Comparison of ENCODE assay signal across 1 cellular context in the genomic region with DNA sequence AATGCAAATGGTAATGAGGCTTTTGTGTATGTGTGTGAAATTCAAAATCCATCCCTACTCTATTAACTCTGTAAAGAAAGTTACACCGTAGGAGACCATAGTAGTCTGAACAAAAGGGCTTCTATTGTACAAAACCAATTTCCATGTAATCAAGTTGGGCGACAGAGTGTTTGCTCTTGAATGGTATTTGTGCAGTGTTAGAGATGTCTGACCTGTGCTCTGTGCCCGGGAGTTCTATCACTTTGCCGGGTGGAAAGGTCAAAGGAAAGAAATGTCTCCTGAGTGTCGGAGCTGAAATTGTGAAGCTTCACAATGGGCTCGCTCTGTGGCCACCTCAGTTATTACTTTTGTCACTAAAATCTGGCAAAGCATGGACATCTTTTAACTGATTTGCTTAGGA.
TF ChIP-seq lines count a peak whose summit lies in the region.

No MANE protein-coding gene starts in this region.

TF ChIP-seq in HepG2, 621 proteins besides CTCF, POLR2A, EP300 and RAD21 (continued from another document and continues in another):
- TF ChIP-seq JUNB (CRISPR knock-in tag; IDR thresholded peaks at IDR 0.05; ENCODE audit: borderline replicate concordance) (no peak), RARA (CRISPR knock-in tag; IDR thresholded peaks at IDR 0.05) (peak; percentile 43; the same call in 1 of the 2 replicates), NCOA2 (CRISPR knock-in tag; IDR thresholded peaks at IDR 0.05) (peak; percentile 35; the same call in 1 of the 2 replicates), ZNF768 (CRISPR knock-in tag; IDR thresholded peaks at IDR 0.05) (no peak), THAP11 (CRISPR knock-in tag; IDR thresholded peaks at IDR 0.05) (no peak), KDM2A (CRISPR knock-in tag; IDR thresholded peaks at IDR 0.05; ENCODE audit: borderline replicate concordance, low read depth) (no peak), MATR3 (CRISPR knock-in tag; IDR thresholded peaks at IDR 0.05) (no peak), MEIS1 (CRISPR knock-in tag; IDR thresholded peaks at IDR 0.05; ENCODE audit: borderline replicate concordance) (no peak), KLF9 (CRISPR knock-in tag; IDR thresholded peaks at IDR 0.05; ENCODE audit: low read depth) (no peak), ZSCAN30 (CRISPR knock-in tag; IDR thresholded peaks at IDR 0.05) (no peak), ZBTB20 (CRISPR knock-in tag; IDR thresholded peaks at IDR 0.05; ENCODE audit: borderline replicate concordance, low read depth) (no peak), BCL6 (CRISPR knock-in tag; IDR thresholded peaks at IDR 0.05) (peak; percentile 41), ZNF432 (CRISPR knock-in tag; IDR thresholded peaks at IDR 0.05; ENCODE audit: borderline replicate concordance) (no peak), ZNF629 (CRISPR knock-in tag; conservative IDR thresholded peaks at IDR 0.05) (0 out of 2 replicates have a peak, but pooled peaks have one; percentile 30), ZNF256 (CRISPR knock-in tag; conservative IDR thresholded peaks at IDR 0.05) (no peak), HMG20A (CRISPR knock-in tag; IDR thresholded peaks at IDR 0.05; ENCODE audit: borderline replicate concordance) (no peak), SP5 (CRISPR knock-in tag; IDR thresholded peaks at IDR 0.05; ENCODE audit: borderline replicate concordance, low read depth) (no peak), NFYC (CRISPR knock-in tag; IDR thresholded peaks at IDR 0.05) (no peak), ZSCAN9 (CRISPR knock-in tag; IDR thresholded peaks at IDR 0.05; ENCODE audit: borderline replicate concordance) (no peak), BRCA1 (CRISPR knock-in tag; IDR thresholded peaks at IDR 0.05) (no peak), KMT2A (CRISPR knock-in tag; IDR thresholded peaks at IDR 0.05) (no peak), NR2C2 (CRISPR knock-in tag; IDR thresholded peaks at IDR 0.05; ENCODE audit: borderline replicate concordance) (peak; percentile 55; the same call in 1 of the 2 replicates), ZNF777 (CRISPR knock-in tag; IDR thresholded peaks at IDR 0.05) (no peak), ZNF564 (CRISPR knock-in tag; IDR thresholded peaks at IDR 0.05) (no peak)
- TF ChIP-seq, protein P1, sequence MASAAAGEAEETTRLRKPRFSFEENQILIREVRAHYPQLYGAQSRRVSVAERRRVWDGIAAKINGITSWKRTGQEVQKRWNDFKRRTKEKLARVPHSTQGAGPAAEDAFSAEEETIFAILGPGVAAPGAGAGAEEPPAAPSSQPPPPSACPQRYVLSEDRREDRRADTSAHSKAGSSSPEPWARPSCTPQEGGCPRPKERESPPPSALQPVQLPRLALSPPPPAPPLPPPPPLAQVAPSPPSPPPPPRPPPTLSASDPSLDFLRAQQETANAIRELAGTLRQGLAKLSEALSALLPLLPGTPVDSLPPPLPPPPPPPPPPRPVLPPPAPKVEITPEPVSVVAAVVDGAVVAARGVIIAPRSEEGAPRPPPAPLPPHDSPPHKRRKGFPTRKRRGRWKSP (CRISPR knock-in tag; IDR thresholded peaks at IDR 0.05) = no peak
- TF ChIP-seq, protein P2, sequence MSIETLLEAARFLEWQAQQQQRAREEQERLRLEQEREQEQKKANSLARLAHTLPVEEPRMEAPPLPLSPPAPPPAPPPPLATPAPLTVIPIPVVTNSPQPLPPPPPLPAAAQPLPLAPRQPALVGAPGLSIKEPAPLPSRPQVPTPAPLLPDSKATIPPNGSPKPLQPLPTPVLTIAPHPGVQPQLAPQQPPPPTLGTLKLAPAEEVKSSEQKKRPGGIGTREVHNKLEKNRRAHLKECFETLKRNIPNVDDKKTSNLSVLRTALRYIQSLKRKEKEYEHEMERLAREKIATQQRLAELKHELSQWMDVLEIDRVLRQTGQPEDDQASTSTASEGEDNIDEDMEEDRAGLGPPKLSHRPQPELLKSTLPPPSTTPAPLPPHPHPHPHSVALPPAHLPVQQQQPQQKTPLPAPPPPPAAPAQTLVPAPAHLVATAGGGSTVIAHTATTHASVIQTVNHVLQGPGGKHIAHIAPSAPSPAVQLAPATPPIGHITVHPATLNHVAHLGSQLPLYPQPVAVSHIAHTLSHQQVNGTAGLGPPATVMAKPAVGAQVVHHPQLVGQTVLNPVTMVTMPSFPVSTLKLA (IDR thresholded peaks at IDR 0.05) = no peak
- TF ChIP-seq, protein P3, sequence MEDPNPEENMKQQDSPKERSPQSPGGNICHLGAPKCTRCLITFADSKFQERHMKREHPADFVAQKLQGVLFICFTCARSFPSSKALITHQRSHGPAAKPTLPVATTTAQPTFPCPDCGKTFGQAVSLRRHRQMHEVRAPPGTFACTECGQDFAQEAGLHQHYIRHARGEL (CRISPR knock-in tag; IDR thresholded peaks at IDR 0.05) = no peak
- TF ChIP-seq, protein P4, sequence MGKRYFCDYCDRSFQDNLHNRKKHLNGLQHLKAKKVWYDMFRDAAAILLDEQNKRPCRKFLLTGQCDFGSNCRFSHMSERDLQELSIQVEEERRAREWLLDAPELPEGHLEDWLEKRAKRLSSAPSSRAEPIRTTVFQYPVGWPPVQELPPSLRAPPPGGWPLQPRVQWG (CRISPR knock-in tag; IDR thresholded peaks at IDR 0.05; ENCODE audit: borderline replicate concordance, low read depth) = no peak
- TF ChIP-seq, protein P5, sequence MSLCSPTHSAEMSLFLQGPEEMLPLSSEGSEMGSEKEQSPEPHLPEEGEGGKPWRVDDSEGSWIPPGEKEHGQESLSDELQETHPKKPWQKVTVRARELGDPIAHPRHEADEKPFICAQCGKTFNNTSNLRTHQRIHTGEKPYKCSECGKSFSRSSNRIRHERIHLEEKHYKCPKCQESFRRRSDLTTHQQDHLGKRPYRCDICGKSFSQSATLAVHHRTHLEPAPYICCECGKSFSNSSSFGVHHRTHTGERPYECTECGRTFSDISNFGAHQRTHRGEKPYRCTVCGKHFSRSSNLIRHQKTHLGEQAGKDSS (CRISPR knock-in tag; IDR thresholded peaks at IDR 0.05; ENCODE audit: borderline replicate concordance, low read depth) = no peak
- TF ChIP-seq, protein P6, sequence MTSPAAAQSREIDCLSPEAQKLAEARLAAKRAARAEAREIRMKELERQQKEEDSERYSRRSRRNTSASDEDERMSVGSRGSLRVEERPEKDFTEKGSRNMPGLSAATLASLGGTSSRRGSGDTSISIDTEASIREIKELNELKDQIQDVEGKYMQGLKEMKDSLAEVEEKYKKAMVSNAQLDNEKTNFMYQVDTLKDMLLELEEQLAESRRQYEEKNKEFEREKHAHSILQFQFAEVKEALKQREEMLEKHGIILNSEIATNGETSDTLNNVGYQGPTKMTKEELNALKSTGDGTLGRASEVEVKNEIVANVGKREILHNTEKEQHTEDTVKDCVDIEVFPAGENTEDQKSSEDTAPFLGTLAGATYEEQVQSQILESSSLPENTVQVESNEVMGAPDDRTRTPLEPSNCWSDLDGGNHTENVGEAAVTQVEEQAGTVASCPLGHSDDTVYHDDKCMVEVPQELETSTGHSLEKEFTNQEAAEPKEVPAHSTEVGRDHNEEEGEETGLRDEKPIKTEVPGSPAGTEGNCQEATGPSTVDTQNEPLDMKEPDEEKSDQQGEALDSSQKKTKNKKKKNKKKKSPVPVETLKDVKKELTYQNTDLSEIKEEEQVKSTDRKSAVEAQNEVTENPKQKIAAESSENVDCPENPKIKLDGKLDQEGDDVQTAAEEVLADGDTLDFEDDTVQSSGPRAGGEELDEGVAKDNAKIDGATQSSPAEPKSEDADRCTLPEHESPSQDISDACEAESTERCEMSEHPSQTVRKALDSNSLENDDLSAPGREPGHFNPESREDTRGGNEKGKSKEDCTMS (CRISPR knock-in tag; conservative IDR thresholded peaks at IDR 0.05) = no peak
- TF ChIP-seq, protein P7, sequence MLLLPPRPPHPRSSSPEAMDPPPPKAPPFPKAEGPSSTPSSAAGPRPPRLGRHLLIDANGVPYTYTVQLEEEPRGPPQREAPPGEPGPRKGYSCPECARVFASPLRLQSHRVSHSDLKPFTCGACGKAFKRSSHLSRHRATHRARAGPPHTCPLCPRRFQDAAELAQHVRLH (CRISPR knock-in tag; IDR thresholded peaks at IDR 0.05; ENCODE audit: borderline replicate concordance, low read depth) = no peak
- TF ChIP-seq, protein P8, sequence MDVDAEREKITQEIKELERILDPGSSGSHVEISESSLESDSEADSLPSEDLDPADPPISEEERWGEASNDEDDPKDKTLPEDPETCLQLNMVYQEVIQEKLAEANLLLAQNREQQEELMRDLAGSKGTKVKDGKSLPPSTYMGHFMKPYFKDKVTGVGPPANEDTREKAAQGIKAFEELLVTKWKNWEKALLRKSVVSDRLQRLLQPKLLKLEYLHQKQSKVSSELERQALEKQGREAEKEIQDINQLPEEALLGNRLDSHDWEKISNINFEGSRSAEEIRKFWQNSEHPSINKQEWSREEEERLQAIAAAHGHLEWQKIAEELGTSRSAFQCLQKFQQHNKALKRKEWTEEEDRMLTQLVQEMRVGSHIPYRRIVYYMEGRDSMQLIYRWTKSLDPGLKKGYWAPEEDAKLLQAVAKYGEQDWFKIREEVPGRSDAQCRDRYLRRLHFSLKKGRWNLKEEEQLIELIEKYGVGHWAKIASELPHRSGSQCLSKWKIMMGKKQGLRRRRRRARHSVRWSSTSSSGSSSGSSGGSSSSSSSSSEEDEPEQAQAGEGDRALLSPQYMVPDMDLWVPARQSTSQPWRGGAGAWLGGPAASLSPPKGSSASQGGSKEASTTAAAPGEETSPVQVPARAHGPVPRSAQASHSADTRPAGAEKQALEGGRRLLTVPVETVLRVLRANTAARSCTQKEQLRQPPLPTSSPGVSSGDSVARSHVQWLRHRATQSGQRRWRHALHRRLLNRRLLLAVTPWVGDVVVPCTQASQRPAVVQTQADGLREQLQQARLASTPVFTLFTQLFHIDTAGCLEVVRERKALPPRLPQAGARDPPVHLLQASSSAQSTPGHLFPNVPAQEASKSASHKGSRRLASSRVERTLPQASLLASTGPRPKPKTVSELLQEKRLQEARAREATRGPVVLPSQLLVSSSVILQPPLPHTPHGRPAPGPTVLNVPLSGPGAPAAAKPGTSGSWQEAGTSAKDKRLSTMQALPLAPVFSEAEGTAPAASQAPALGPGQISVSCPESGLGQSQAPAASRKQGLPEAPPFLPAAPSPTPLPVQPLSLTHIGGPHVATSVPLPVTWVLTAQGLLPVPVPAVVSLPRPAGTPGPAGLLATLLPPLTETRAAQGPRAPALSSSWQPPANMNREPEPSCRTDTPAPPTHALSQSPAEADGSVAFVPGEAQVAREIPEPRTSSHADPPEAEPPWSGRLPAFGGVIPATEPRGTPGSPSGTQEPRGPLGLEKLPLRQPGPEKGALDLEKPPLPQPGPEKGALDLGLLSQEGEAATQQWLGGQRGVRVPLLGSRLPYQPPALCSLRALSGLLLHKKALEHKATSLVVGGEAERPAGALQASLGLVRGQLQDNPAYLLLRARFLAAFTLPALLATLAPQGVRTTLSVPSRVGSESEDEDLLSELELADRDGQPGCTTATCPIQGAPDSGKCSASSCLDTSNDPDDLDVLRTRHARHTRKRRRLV (CRISPR knock-in tag; IDR thresholded peaks at IDR 0.05) = no peak
- TF ChIP-seq, protein P9, sequence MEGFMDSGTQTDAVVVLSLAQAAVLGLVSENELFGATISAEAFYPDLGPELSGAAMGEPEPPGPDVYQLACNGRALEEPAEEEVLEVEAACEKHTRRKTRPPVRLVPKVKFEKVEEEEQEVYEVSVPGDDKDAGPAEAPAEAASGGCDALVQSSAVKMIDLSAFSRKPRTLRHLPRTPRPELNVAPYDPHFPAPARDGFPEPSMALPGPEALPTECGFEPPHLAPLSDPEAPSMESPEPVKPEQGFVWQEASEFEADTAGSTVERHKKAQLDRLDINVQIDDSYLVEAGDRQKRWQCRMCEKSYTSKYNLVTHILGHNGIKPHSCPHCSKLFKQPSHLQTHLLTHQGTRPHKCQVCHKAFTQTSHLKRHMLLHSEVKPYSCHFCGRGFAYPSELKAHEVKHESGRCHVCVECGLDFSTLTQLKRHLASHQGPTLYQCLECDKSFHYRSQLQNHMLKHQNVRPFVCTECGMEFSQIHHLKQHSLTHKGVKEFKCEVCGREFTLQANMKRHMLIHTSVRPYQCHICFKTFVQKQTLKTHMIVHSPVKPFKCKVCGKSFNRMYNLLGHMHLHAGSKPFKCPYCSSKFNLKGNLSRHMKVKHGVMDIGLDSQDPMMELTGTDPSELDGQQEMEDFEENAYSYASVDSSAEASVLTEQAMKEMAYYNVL (CRISPR knock-in tag; IDR thresholded peaks at IDR 0.05; ENCODE audit: borderline replicate concordance) = no peak
- TF ChIP-seq, protein P10, sequence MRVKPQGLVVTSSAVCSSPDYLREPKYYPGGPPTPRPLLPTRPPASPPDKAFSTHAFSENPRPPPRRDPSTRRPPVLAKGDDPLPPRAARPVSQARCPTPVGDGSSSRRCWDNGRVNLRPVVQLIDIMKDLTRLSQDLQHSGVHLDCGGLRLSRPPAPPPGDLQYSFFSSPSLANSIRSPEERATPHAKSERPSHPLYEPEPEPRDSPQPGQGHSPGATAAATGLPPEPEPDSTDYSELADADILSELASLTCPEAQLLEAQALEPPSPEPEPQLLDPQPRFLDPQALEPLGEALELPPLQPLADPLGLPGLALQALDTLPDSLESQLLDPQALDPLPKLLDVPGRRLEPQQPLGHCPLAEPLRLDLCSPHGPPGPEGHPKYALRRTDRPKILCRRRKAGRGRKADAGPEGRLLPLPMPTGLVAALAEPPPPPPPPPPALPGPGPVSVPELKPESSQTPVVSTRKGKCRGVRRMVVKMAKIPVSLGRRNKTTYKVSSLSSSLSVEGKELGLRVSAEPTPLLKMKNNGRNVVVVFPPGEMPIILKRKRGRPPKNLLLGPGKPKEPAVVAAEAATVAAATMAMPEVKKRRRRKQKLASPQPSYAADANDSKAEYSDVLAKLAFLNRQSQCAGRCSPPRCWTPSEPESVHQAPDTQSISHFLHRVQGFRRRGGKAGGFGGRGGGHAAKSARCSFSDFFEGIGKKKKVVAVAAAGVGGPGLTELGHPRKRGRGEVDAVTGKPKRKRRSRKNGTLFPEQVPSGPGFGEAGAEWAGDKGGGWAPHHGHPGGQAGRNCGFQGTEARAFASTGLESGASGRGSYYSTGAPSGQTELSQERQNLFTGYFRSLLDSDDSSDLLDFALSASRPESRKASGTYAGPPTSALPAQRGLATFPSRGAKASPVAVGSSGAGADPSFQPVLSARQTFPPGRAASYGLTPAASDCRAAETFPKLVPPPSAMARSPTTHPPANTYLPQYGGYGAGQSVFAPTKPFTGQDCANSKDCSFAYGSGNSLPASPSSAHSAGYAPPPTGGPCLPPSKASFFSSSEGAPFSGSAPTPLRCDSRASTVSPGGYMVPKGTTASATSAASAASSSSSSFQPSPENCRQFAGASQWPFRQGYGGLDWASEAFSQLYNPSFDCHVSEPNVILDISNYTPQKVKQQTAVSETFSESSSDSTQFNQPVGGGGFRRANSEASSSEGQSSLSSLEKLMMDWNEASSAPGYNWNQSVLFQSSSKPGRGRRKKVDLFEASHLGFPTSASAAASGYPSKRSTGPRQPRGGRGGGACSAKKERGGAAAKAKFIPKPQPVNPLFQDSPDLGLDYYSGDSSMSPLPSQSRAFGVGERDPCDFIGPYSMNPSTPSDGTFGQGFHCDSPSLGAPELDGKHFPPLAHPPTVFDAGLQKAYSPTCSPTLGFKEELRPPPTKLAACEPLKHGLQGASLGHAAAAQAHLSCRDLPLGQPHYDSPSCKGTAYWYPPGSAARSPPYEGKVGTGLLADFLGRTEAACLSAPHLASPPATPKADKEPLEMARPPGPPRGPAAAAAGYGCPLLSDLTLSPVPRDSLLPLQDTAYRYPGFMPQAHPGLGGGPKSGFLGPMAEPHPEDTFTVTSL (CRISPR knock-in tag; IDR thresholded peaks at IDR 0.05; ENCODE audit: borderline replicate concordance) = no peak
